1 cellular context compared by ENCODE assay signal in genomic region chr3:4749567-4750002, GRCh38.
TF ChIP-seq lines count a peak whose summit lies in the region.

No MANE protein-coding gene starts in this region.

TF ChIP-seq in HepG2, 621 proteins besides CTCF, POLR2A, EP300 and RAD21 (continued from another document):
- no peak for TF ChIP-seq ZNF280B (CRISPR knock-in tag; IDR thresholded peaks at IDR 0.05; ENCODE audit: borderline replicate concordance)
- TF ChIP-seq TEAD3 (CRISPR knock-in tag; optimal IDR thresholded peaks at IDR 0.05; ENCODE audit: borderline replicate concordance): no peak
- TF ChIP-seq PLRG1 (conservative IDR thresholded peaks at IDR 0.05): no peak
- TF ChIP-seq NRL (CRISPR knock-in tag; IDR thresholded peaks at IDR 0.05; ENCODE audit: borderline replicate concordance): no peak
- no peak for TF ChIP-seq NFAT5 (CRISPR knock-in tag; IDR thresholded peaks at IDR 0.05)
- TF ChIP-seq CENPBD1 (CRISPR knock-in tag; IDR thresholded peaks at IDR 0.05; ENCODE audit: borderline replicate concordance, low read depth): no peak
- no peak for TF ChIP-seq ZNF678 (CRISPR knock-in tag; IDR thresholded peaks at IDR 0.05)
- no peak for TF ChIP-seq ZKSCAN8 (CRISPR knock-in tag; IDR thresholded peaks at IDR 0.05; ENCODE audit: borderline replicate concordance)
- no peak for TF ChIP-seq AGO1 (IDR thresholded peaks at IDR 0.05; ENCODE audit: low read depth, low read length, poor library complexity, severe bottlenecking)
- no peak for TF ChIP-seq TBP (CRISPR knock-in tag; IDR thresholded peaks at IDR 0.05)
- no peak for TF ChIP-seq RXRA (CRISPR knock-in tag; IDR thresholded peaks at IDR 0.05)
- no peak for TF ChIP-seq SOX5 (CRISPR knock-in tag; IDR thresholded peaks at IDR 0.05; ENCODE audit: borderline replicate concordance)
TF ChIP-seq in HepG2: peak in this region for 0.
